Comparison of ENCODE assay signal across 8 cellular contexts in genomic region chr15:72599855-72600464, GRCh38. TPM values are rescaled to one million over a fixed set of nuclear protein-coding genes. Genes with fewer than 3 reads are reported as not detected.
DNase-seq lines count a peak whose midpoint lies in the region; ATAC-seq and TF ChIP-seq lines count a peak whose summit lies in the region.

No MANE protein-coding gene starts in this region.

- peaks cover 0 to 1% (median 0%) of the 10 kb centered on the region in 3 donors for H3K27me3 Mint-ChIP-seq in CD14-positive monocyte (ENCODE audit: low read depth in 3 of 3)
- H3K27me3 Mint-ChIP-seq in brain = no peaks in the 10 kb centered on the region

- intact Hi-C loops in CD14-positive monocyte (cut with micrococcal nuclease) = loop anchor here in 1 of 2 donors (10.0 kb wide), 1 partner anchor 75 kb away; no protein-coding TSS in a partner anchor

- H3K4me3 Mint-ChIP-seq in CD14-positive monocyte (no peak overlapping the region), brain (no peak overlapping the region)

- TF ChIP-seq CTCF in CD14-positive monocyte (IDR thresholded peaks at IDR 0.05) (peak; percentile 73), GM12864 (IDR thresholded peaks at IDR 0.05; ENCODE audit: low read depth, low read length, missing control alignments) (peak; percentile 62), brain (conservative IDR thresholded peaks at IDR 0.05) (peak; percentile 56 to 81)

- DNase-seq in CD14-positive monocyte (ENCODE audit: low spot score) (no peak), GM12864 (ENCODE audit: low read depth) (peak; percentile 10), NCI-H345 (lab: John Stamatoyannopoulos, UW) (peak; percentile 28), kidney tubule cell (ENCODE audit: low spot score) (peak; percentile 53)

- H3K4me3 ChIP-seq in GM12864 (ENCODE audit: low read depth, low read length) = no peak overlapping the region

- no peaks in the 10 kb centered on the region for H3K9me3 Mint-ChIP-seq in CD14-positive monocyte
- H3K9me3 Mint-ChIP-seq in brain = no peaks in the 10 kb centered on the region

- ATAC-seq in HG03571 (IDR thresholded peaks at IDR 0.05; ENCODE audit: unreplicated experiment) (no peak), GM21737 (IDR thresholded peaks at IDR 0.05; ENCODE audit: unreplicated experiment) (no peak), HG03457 (IDR thresholded peaks at IDR 0.05; ENCODE audit: unreplicated experiment) (no peak)

- no peak overlapping the region for H3K27ac Mint-ChIP-seq in CD14-positive monocyte
- H3K27ac Mint-ChIP-seq in brain = no peak overlapping the region

- H3K36me3 Mint-ChIP-seq in CD14-positive monocyte (no peaks in the 10 kb centered on the region), brain (no peaks in the 10 kb centered on the region)

- H3K4me1 Mint-ChIP-seq in CD14-positive monocyte = no peaks in the 10 kb centered on the region
- H3K4me1 Mint-ChIP-seq in brain = no peaks in the 10 kb centered on the region

RNA-seq across cellular contexts. Expression of gene GOLGA6B, which starts 54.5 kb away (rescaled TPM):
- polyA plus RNA-seq in CD14-positive monocyte (not detected), brain (ENCODE audit: insufficient read depth, low read depth, low replicate concordance) (not detected)
